ENCODE assay signal across 2 cellular contexts in genomic region chr19:55089279-55089944, GRCh38.
TF ChIP-seq lines count a peak whose summit lies in the region.

No MANE protein-coding gene starts in this region.

TF ChIP-seq in HCT116, 20 proteins besides CTCF, POLR2A, EP300 and RAD21:
- TF ChIP-seq ATF3 (IDR thresholded peaks at IDR 0.05) (no peak), ZBTB33 (IDR thresholded peaks at IDR 0.05; ENCODE audit: extremely low read depth, insufficient replicate concordance, low read length) (no peak), MAX (IDR thresholded peaks at IDR 0.05) (no peak), ZFX (IDR thresholded peaks at IDR 0.05) (no peak), SIN3A (IDR thresholded peaks at IDR 0.05; ENCODE audit: low read depth) (no peak), POLR2AphosphoS5 (IDR thresholded peaks at IDR 0.05; ENCODE audit: low read depth, low read length) (no peak; the same call in 1 of the 2 replicates), SRF (IDR thresholded peaks at IDR 0.05; ENCODE audit: low read depth) (no peak), REST (IDR thresholded peaks at IDR 0.05; ENCODE audit: low read depth) (no peak), CBX3 (IDR thresholded peaks at IDR 0.05; ENCODE audit: low read depth) (no peak)

TF ChIP-seq in H1, 55 proteins besides CTCF, POLR2A, EP300 and RAD21:
- TF ChIP-seq MAX (IDR thresholded peaks at IDR 0.05) (no peak), BACH1 (IDR thresholded peaks at IDR 0.05; ENCODE audit: low read length) (no peak), YY1 (IDR thresholded peaks at IDR 0.05; ENCODE audit: low read depth, low read length) (no peak), ASH2L (IDR thresholded peaks at IDR 0.05; ENCODE audit: low read length) (no peak), TBP (IDR thresholded peaks at IDR 0.05; ENCODE audit: low read depth, low read length) (no peak), KDM4A (IDR thresholded peaks at IDR 0.05; ENCODE audit: low read depth, low read length, severe bottlenecking) (no peak), SIX5 (IDR thresholded peaks at IDR 0.05; ENCODE audit: low read depth, low read length) (no peak), CHD2 (IDR thresholded peaks at IDR 0.05; ENCODE audit: low read length) (no peak), GTF2F1 (IDR thresholded peaks at IDR 0.05; ENCODE audit: borderline replicate concordance, low read depth, low read length) (no peak), USF2 (IDR thresholded peaks at IDR 0.05; ENCODE audit: low read length) (no peak), NANOG (IDR thresholded peaks at IDR 0.05; ENCODE audit: insufficient read depth, low read depth, low read length, poor library complexity, severe bottlenecking) (no peak), GABPA (IDR thresholded peaks at IDR 0.05; ENCODE audit: borderline replicate concordance, insufficient read depth, low read length) (no peak), HDAC2 (IDR thresholded peaks at IDR 0.05; ENCODE audit: borderline replicate concordance in 1 of 2, low read depth in 2 of 2, low read length in 2 of 2) (no peak), POLR2AphosphoS5 (IDR thresholded peaks at IDR 0.05; ENCODE audit: low read depth, low read length) (no peak), PHF8 (conservative IDR thresholded peaks at IDR 0.05; ENCODE audit: low read depth, low read length) (no peak), MAFK (IDR thresholded peaks at IDR 0.05; ENCODE audit: low read depth, low read length) (no peak), TEAD4 (IDR thresholded peaks at IDR 0.05; ENCODE audit: low read depth, low read length) (no peak), TAF7 (optimal IDR thresholded peaks at IDR 0.05; ENCODE audit: borderline replicate concordance, low read depth, low read length) (no peak), SAP30 (IDR thresholded peaks at IDR 0.05; ENCODE audit: insufficient read depth, insufficient replicate concordance, low read length) (no peak)
